ENCODE assay signal across 13 cellular contexts in genomic region chr12:90065301-90065801, GRCh38.
A peak's percentile ranks its signal among the peaks of the same experiment; 100 is the strongest.
DNase-seq lines count a peak whose midpoint lies in the region; ATAC-seq and TF ChIP-seq lines count a peak whose summit lies in the region.
"Had no signal": no experiment of that assay in that cellular context is flagged by ENCODE, and none has a peak within 500 bp of the region (broad histone marks: within the 10 kb centered on the region; RNA-seq: fewer than 3 reads in every experiment).

No MANE protein-coding gene starts in this region.

- no peaks in the 10 kb centered on the region for H3F3A ChIP-seq in MM.1S (ENCODE audit: insufficient read depth, low read length)

- no peaks in the 10 kb centered on the region for H3K4me1 ChIP-seq in MM.1S (ENCODE audit: low read length)

- H3K27ac ChIP-seq in MM.1S (ENCODE audit: low read length), result no peak overlapping the region
- H3K27ac ChIP-seq: C4-2B, spleen had no signal

- H3K9me3 Mint-ChIP-seq in nephron progenitor cell, result peaks cover 6% of the 10 kb centered on the region

- no peaks in the 10 kb centered on the region for H3K9me3 ChIP-seq in MM.1S (replicated peaks; ENCODE audit: insufficient read depth, low read length)

- DNase-seq in DMS153 (lab: John Stamatoyannopoulos, UW) (peak; percentile 91), NCI-H128 (lab: John Stamatoyannopoulos, UW; ENCODE audit: unreplicated experiment) (peak; percentile 59), RPMI7951 (ENCODE audit: low read depth) (peak; percentile 85), nephron progenitor cell (no peak), MM.1S (no peak)
- no peak for DNase-seq in activated CD4-positive, CD25-positive, alpha-beta regulatory T cell treated with anti-CD3 and anti-CD28 coated beads, Interleukin-2, amount 50 U/mL, for 72 hours
- DNase-seq: activated CD4-positive, alpha-beta T cell treated with anti-CD3 and anti-CD28 coated beads for 48 hours; activated effector memory CD4-positive, alpha-beta T cell treated with anti-CD3 and anti-CD28 coated beads, Interleukin-2, amount 50 U/mL, for 16 hours; spleen had no signal

- H3K4me2 ChIP-seq in MM.1S (ENCODE audit: low read depth, low read length), result no peak overlapping the region

- no peak overlapping the region for H3K4me3 ChIP-seq in MM.1S (ENCODE audit: low read length)
- H3K4me3 ChIP-seq: spleen had no signal

- H3K36me3 ChIP-seq in MM.1S (replicated peaks; ENCODE audit: insufficient read depth, low read length), result no peaks in the 10 kb centered on the region
- H3K36me3 ChIP-seq: spleen had no signal

- no peaks in the 10 kb centered on the region for H3K79me2 ChIP-seq in MM.1S (ENCODE audit: low read length)

- no peaks in the 10 kb centered on the region for H3K27me3 ChIP-seq in MM.1S (replicated peaks; ENCODE audit: insufficient read depth, low read length)
- H3K27me3 ChIP-seq: spleen had no signal

- H4K20me1 ChIP-seq in MM.1S (ENCODE audit: insufficient read depth, low read length), result no peaks in the 10 kb centered on the region

- H3K36me3 Mint-ChIP-seq in nephron progenitor cell (ENCODE audit: low read depth), result peaks cover under 1% of the 10 kb centered on the region

- peak overlapping the region; percentile 42 for H3K4me3 Mint-ChIP-seq in nephron progenitor cell

- peak overlapping the region; percentile 80 for H3K27ac Mint-ChIP-seq in nephron progenitor cell

- H3K4me1 Mint-ChIP-seq in nephron progenitor cell, result peaks cover 20% of the 10 kb centered on the region

- TF ChIP-seq POLR2A in GM18505 (IDR thresholded peaks at IDR 0.05; ENCODE audit: borderline replicate concordance, extremely low read depth, insufficient read depth, insufficient read length), result no peak

- H3K9me2 ChIP-seq in MM.1S (replicated peaks; ENCODE audit: insufficient read depth, low read length), result no peaks in the 10 kb centered on the region

- ATAC-seq in GM18505 (IDR thresholded peaks at IDR 0.05; ENCODE audit: unreplicated experiment), result no peak
- no peak for ATAC-seq in GM21619 (IDR thresholded peaks at IDR 0.05; ENCODE audit: unreplicated experiment)
- ATAC-seq: HepG2 had no signal

- no peak overlapping the region for H3K9ac ChIP-seq in MM.1S (ENCODE audit: low read length)

- TF ChIP-seq CTCF in nephron progenitor cell (IDR thresholded peaks at IDR 0.05) (no peak), MM.1S (IDR thresholded peaks at IDR 0.05; ENCODE audit: low read length) (no peak)

- H2AFZ ChIP-seq in MM.1S (ENCODE audit: low read length), result no peak overlapping the region

- no peaks in the 10 kb centered on the region for H3K27me3 Mint-ChIP-seq in nephron progenitor cell (ENCODE audit: low read depth, poor library complexity)

Comparison
In these comparisons a context has a peak if more than half of its experiments do, and no peak if none do; other contexts are left out.
1. DNase-seq: peak in DMS153 (single experiment), NCI-H128 (single experiment) and RPMI7951 (single experiment); none in nephron progenitor cell (single experiment), MM.1S (single experiment) and activated CD4-positive, CD25-positive, alpha-beta regulatory T cell treated with anti-CD3 and anti-CD28 coated beads, Interleukin-2, amount 50 U/mL, for 72 hours (single experiment).